ENCODE assay signal across 1 cellular context in the genomic region with DNA sequence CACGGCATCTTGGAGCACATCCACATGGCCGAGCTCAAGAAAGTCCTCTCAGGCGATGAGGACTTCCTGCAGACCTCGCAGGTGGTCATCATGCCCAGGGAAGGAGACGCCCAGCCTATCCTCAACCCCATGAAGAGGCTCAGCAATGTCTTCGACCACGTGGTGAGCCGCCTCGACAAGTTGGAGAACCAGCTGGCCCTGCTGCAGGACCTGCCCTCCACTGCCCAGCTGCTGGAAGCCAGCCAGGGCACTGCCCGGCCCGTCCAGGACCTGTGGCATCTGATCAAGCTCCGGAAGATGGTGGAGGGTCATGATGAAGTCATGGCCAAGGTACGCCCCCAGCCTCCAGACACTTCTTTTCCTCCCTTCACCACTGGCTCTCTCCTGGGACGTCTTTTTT.
TF ChIP-seq lines count a peak whose summit lies in the region.

No MANE protein-coding gene starts in this region.

TF ChIP-seq in K562, 482 proteins besides CTCF, POLR2A, EP300 and RAD21:
- TF ChIP-seq ETV1 (tag; conservative IDR thresholded peaks at IDR 0.05; ENCODE audit: low read depth) (no peak), NFIC (IDR thresholded peaks at IDR 0.05) (0 out of 2 replicates have a peak, but pooled peaks have one; percentile 8)
